In genomic region chr5:176660860-176661641, GRCh38 we compare ENCODE assay signal across 8 cellular contexts. TPM values are rescaled to one million over a fixed set of nuclear protein-coding genes. Genes with fewer than 3 reads are reported as not detected.
DNase-seq lines count a peak whose midpoint lies in the region; ATAC-seq and TF ChIP-seq lines count a peak whose summit lies in the region.

No MANE protein-coding gene starts in this region.

- H3K36me3 Mint-ChIP-seq in MCF 10A (ENCODE audit: insufficient read depth, unreplicated experiment): peaks cover 14% of the 10 kb centered on the region

- peak; percentile 99 for TF ChIP-seq CTCF in GM12864 (IDR thresholded peaks at IDR 0.05; ENCODE audit: low read depth, low read length, missing control alignments)
- peak; percentile 88 for TF ChIP-seq CTCF in WI38 (IDR thresholded peaks at IDR 0.05; ENCODE audit: low read depth, low read length)
- TF ChIP-seq CTCF in MCF 10A (IDR thresholded peaks at IDR 0.05; ENCODE audit: unreplicated experiment): peak; percentile 99

- POLR2A ChIA-PET in MCF 10A (lab: Yijun Ruan, JAX): interaction anchor here (0.7 to 1.0 kb wide), 5 partner anchors 71 to 320 kb away, joined by 3 to 4 read pairs (median 4); no protein-coding TSS in a partner anchor

- CTCF ChIA-PET in MCF 10A (lab: Yijun Ruan, JAX): interaction anchor here (0.5 to 6.2 kb wide), 142 partner anchors 9 to 1519 kb away, joined by 3 to 122 read pairs (median 4); partner anchors contain the start of genes EIF4E1B, HK3, SNCB and TSPAN17

- no peak for DNase-seq in GM12864 (ENCODE audit: low read depth)
- peak; percentile 19 for DNase-seq in NCI-H2107 treated with DMSO at 0.1 percent for 48 hours (lab: John Stamatoyannopoulos, UW; ENCODE audit: unreplicated experiment)
- peak; percentile 81 for DNase-seq in MCF 10A (ENCODE audit: unreplicated experiment)
- DNase-seq in iris pigment epithelial cell (ENCODE audit: low read depth): peak; percentile 62
- DNase-seq in stimulated activated CD4-positive, alpha-beta T cell treated with anti-CD3 and anti-CD28 coated beads, Interleukin-1b, Interleukin-23, amount 100 ng/mL, for 24 hours (ENCODE audit: low read depth in 4 of 4, low spot score in 1 of 4): peak; percentile 57 to 77 (median 66)

- peak; percentile 66 for ATAC-seq in HG02678 (IDR thresholded peaks at IDR 0.05; ENCODE audit: unreplicated experiment)
- ATAC-seq in GM21367 (IDR thresholded peaks at IDR 0.05; ENCODE audit: unreplicated experiment): no peak

- H3K9me3 Mint-ChIP-seq in MCF 10A (ENCODE audit: unreplicated experiment): no peaks in the 10 kb centered on the region

- no TSS peak for BruUV-seq in MCF 10A (replicated peaks; lab: Mats Ljungman, UMichigan)

- H3K27me3 Mint-ChIP-seq in MCF 10A (ENCODE audit: insufficient read depth, unreplicated experiment): peaks cover 17% of the 10 kb centered on the region

- H3K4me3 Mint-ChIP-seq in MCF 10A (ENCODE audit: unreplicated experiment): no peak overlapping the region

- no peak overlapping the region for H3K4me3 ChIP-seq in GM12864 (ENCODE audit: low read depth, low read length)
- H3K4me3 ChIP-seq in WI38 (ENCODE audit: low read depth, low read length): no peak overlapping the region

- H3K4me1 Mint-ChIP-seq in MCF 10A (ENCODE audit: insufficient read depth, unreplicated experiment): no peaks in the 10 kb centered on the region

- no peak overlapping the region for H3K27ac Mint-ChIP-seq in MCF 10A (ENCODE audit: low read depth, unreplicated experiment)

- intact Hi-C loops in MCF 10A (cut with micrococcal nuclease): loop anchor here (2.0 kb wide), 2 partner anchors 158 to 298 kb away; no protein-coding TSS in a partner anchor

RNA-seq across cellular contexts. Expression of gene TSPAN17, which starts 13.8 kb away (rescaled TPM):
- 36.7 and 47.5 TPM in 2 replicates for total RNA-seq in MCF 10A (2022)

RNA-seq across cellular contexts. Expression of gene EIF4E1B, which starts 30.6 kb away (rescaled TPM):
- total RNA-seq in MCF 10A (2022): not detected in 2 replicates

RNA-seq across cellular contexts. Expression of gene SNCB, which starts 30.7 kb away (rescaled TPM):
- not detected in 2 replicates for total RNA-seq in MCF 10A (2022)

RNA-seq across cellular contexts. Expression of gene GPRIN1, which starts 51.1 kb away (rescaled TPM):
- total RNA-seq in MCF 10A (2022): 3.0 and 3.7 TPM in 2 replicates
